Comparison of ENCODE assay signal across 15 cellular contexts in genomic region chr10:1147810-1148209, GRCh38.
DNase-seq lines count a peak whose midpoint lies in the region; ATAC-seq and TF ChIP-seq lines count a peak whose summit lies in the region.
"Had no signal": no experiment of that assay in that cellular context is flagged by ENCODE, and none has a peak within 500 bp of the region (broad histone marks: within the 10 kb centered on the region; RNA-seq: fewer than 3 reads in every experiment).

No MANE protein-coding gene starts in this region.

- no peak for TF ChIP-seq POLR2A in esophagus muscularis mucosa (IDR thresholded peaks at IDR 0.05; ENCODE audit: low read depth)

- ATAC-seq in HG03108 (IDR thresholded peaks at IDR 0.05; ENCODE audit: unreplicated experiment): no peak
- ATAC-seq: HCT116, K562 had no signal

- no peaks in the 10 kb centered on the region for H3K36me3 ChIP-seq in esophagus muscularis mucosa
- H3K36me3 ChIP-seq: BE2C had no signal

- H3K27ac ChIP-seq in esophagus muscularis mucosa (replicated peaks in 1 of 4): no peak overlapping the region
- H3K27ac ChIP-seq: C4-2B had no signal

- H3K9me3 ChIP-seq in esophagus muscularis mucosa: peaks cover 0 to 28% (median 14%) of the 10 kb centered on the region in 4 donors
- H3K9me3 ChIP-seq: BE2C had no signal

- intact Hi-C loops in esophagus muscularis mucosa (cut with DNase I): no loop called here

- TF ChIP-seq EP300 in Ishikawa (IDR thresholded peaks at IDR 0.05; ENCODE audit: borderline replicate concordance) (no peak), esophagus muscularis mucosa (IDR thresholded peaks at IDR 0.05) (no peak)

- TF ChIP-seq CTCF in esophagus muscularis mucosa (IDR thresholded peaks at IDR 0.05): no peak

- 74% methylated on average over 3 of the region's 5 CpGs for WGBS in esophagus muscularis mucosa

- DNase-seq in ELF-1 (ENCODE audit: low read depth, low spot score) (peak; percentile 32), esophagus muscularis mucosa (ENCODE audit: extremely low spot score) (peak; percentile 79), NCI-H1436 treated with DMSO at 0.1 percent for 48 hours (lab: John Stamatoyannopoulos, UW) (no peak)
- DNase-seq in activated CD4-positive, alpha-beta T cell treated with anti-CD3 and anti-CD28 coated beads, Interleukin-2, amount 50 U/mL, for 4 hours: no peak
- DNase-seq: BE2C; Caco-2; CD4-positive, alpha-beta T cell; GDM1; GOT3; H7 had no signal

- TF ChIP-seq RAD21 in Ishikawa (IDR thresholded peaks at IDR 0.05; ENCODE audit: low read depth): no peak

- no peaks in the 10 kb centered on the region for H3K4me1 ChIP-seq in esophagus muscularis mucosa
- H3K4me1 ChIP-seq: Caco-2 had no signal

- peaks cover 0 to 4% (median 0%) of the 10 kb centered on the region in 4 donors for H3K27me3 ChIP-seq in esophagus muscularis mucosa
- H3K27me3 ChIP-seq: BE2C had no signal

- no peak overlapping the region for H3K4me3 ChIP-seq in esophagus muscularis mucosa
- H3K4me3 ChIP-seq: K562 had no signal

TF ChIP-seq in Ishikawa, 13 proteins besides CTCF, POLR2A, EP300 and RAD21:
- TF ChIP-seq YY1 (IDR thresholded peaks at IDR 0.05; ENCODE audit: low read depth) (no peak), USF1 (IDR thresholded peaks at IDR 0.05) (no peak), EGR1 (IDR thresholded peaks at IDR 0.05) (no peak), REST (IDR thresholded peaks at IDR 0.05; ENCODE audit: low read depth) (peak; percentile 47; the same call in 1 of the 2 replicates), NFIC (IDR thresholded peaks at IDR 0.05) (no peak)

Comparison
In these comparisons a context has a peak if more than half of its experiments do, and no peak if none do; other contexts are left out.
1. DNase-seq: peak in ELF-1 (single experiment) and esophagus muscularis mucosa (single experiment); none in activated CD4-positive, alpha-beta T cell treated with anti-CD3 and anti-CD28 coated beads, Interleukin-2, amount 50 U/mL, for 4 hours (0 of 2) and NCI-H1436 treated with DMSO at 0.1 percent for 48 hours (single experiment).